In the genomic region with DNA sequence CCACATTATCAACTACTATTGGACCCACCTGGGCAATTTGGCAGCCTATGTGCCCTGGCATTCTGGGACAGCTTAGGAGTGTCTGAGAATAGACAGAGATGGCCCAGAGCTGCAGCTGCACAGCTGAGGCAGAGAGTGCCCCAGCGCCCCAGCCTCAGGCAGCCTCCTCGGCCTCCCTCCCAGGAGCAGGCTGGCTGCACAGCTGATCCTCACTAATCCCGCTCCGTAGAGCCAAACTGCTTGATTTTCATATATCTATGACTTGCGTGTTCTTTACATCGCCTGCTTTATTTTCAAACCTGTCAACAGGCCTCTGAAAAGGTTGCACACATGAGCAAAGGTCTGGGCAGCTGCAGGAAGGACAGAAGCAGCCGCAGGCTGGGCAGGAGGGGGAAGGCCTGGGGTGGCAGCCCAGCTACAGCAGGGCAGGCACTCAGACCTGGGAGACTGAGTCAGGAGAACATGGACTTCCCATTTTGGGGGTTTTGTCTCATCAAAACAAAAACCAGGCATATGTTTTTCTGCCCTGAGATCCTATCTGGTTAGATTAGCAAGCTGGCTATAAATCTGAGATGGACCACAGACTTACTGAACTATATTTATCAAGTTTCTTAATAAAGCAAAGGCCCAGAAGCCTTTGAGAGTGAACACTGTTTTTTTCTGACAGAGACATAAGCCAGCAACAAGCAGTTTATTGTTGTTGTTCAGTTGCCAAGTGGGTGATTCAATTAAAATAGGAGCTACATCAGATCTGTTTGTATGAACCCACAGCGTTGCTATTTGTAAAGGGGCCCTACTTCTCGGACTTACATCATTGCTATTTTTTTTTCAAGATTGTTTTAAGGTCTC, we compare ENCODE assay signal across 9 cellular contexts.
DNase-seq lines count a peak whose midpoint lies in the region; ATAC-seq and TF ChIP-seq lines count a peak whose summit lies in the region.
"Had no signal": no experiment of that assay in that cellular context is flagged by ENCODE, and none has a peak within 500 bp of the region (broad histone marks: within the 10 kb centered on the region; RNA-seq: fewer than 3 reads in every experiment).

No MANE protein-coding gene starts in this region.

- no peak for TF ChIP-seq POLR2A in stomach (IDR thresholded peaks at IDR 0.05)

- no peak for TF ChIP-seq CTCF in HFF-Myc (IDR thresholded peaks at IDR 0.05; ENCODE audit: low read depth, low read length, missing control alignments)
- TF ChIP-seq CTCF in choroid plexus epithelial cell (conservative IDR thresholded peaks at IDR 0.05; ENCODE audit: low read depth, low read length) = no peak
- no peak for TF ChIP-seq CTCF in stomach (IDR thresholded peaks at IDR 0.05)

- H3K4me3 ChIP-seq in HFF-Myc (replicated peaks; ENCODE audit: low read depth, low read length) = no peak overlapping the region
- no peak overlapping the region for H3K4me3 ChIP-seq in choroid plexus epithelial cell (ENCODE audit: low read depth, low read length)
- no peak overlapping the region for H3K4me3 ChIP-seq in stomach

- H3K9me3 ChIP-seq in stomach = no peaks in the 10 kb centered on the region

- peaks cover 0 to 16% (median 4%) of the 10 kb centered on the region in 4 donors for H3K4me1 ChIP-seq in stomach

- no peaks in the 10 kb centered on the region for H3K36me3 ChIP-seq in stomach

- DNase-seq in HFF-Myc (ENCODE audit: extremely low read depth, low read depth) (peak; percentile 36), choroid plexus epithelial cell (ENCODE audit: low read depth) (peak; percentile 96), stomach (no peak), DMS114 treated with DMSO at 0.1 percent for 48 hours (lab: John Stamatoyannopoulos, UW; ENCODE audit: unreplicated experiment) (no peak), DMS79 (lab: John Stamatoyannopoulos, UW) (no peak)
- DNase-seq: naive B cell had no signal

- H3K27ac ChIP-seq in layer of hippocampus (ENCODE audit: low read depth, low read length) (peak overlapping the region; percentile 49), stomach (peak overlapping the region in 4 of 5 donors; percentile 28 to 81 (median 44))

- H3K27me3 ChIP-seq in layer of hippocampus (ENCODE audit: control insufficient read depth, insufficient read depth, low read length) = no peaks in the 10 kb centered on the region
- no peaks in the 10 kb centered on the region for H3K27me3 ChIP-seq in stomach

- WGBS in stomach, 5 donors = 66 to 76% (median 75%) methylated on average over 9 of the region's 9 CpGs

- intact Hi-C loops in stomach (cut with DNase I; ENCODE audit: low total_unique reads) = no loop called here

- TF ChIP-seq EP300 in stomach (IDR thresholded peaks at IDR 0.05) = no peak

- no peak for ATAC-seq in HG03457 (IDR thresholded peaks at IDR 0.05; ENCODE audit: unreplicated experiment)
- no peak for ATAC-seq in GM19455 (IDR thresholded peaks at IDR 0.05; ENCODE audit: unreplicated experiment)

Comparison
In these comparisons a context has a peak if more than half of its experiments do, and no peak if none do; other contexts are left out.
1. DNase-seq: peak in HFF-Myc (single experiment) and choroid plexus epithelial cell (single experiment); none in stomach (single experiment), DMS114 treated with DMSO at 0.1 percent for 48 hours (single experiment) and DMS79 (single experiment).